8 cellular contexts compared by ENCODE assay signal in genomic region chr10:47024399-47025252, GRCh38.
A peak's percentile ranks its signal among the peaks of the same experiment; 100 is the strongest.
DNase-seq lines count a peak whose midpoint lies in the region; ATAC-seq and TF ChIP-seq lines count a peak whose summit lies in the region.

No MANE protein-coding gene starts in this region.

- peak; percentile 23 to 33 for DNase-seq in NOMO-1 (lab: John Stamatoyannopoulos, UW; ENCODE audit: unreplicated experiment in 2 of 2)
- no peak for DNase-seq in NOMO-1 treated with dmso at 0.1 percent for 144 hours (lab: John Stamatoyannopoulos, UW; ENCODE audit: unreplicated experiment)
- DNase-seq in SK-N-DZ (ENCODE audit: low spot score): peak; percentile 41
- peak; percentile 73 for DNase-seq in activated naive CD4-positive, alpha-beta T cell treated with anti-CD3 and anti-CD28 coated beads, Interleukin-2, amount 50 U/mL, for 16 hours
- DNase-seq in Right ventricle myocardium inferior (ENCODE audit: missing footprints): peak; percentile 71
- peak; percentile 53 to 77 for DNase-seq in psoas muscle

- ATAC-seq in HG03469 (IDR thresholded peaks at IDR 0.05; ENCODE audit: unreplicated experiment): peak; percentile 67
- ATAC-seq in Right ventricle myocardium inferior: peak; percentile 46
- ATAC-seq in psoas muscle: peak; percentile 76 to 89 (median 82)
- no peak for ATAC-seq in HG03378 (IDR thresholded peaks at IDR 0.05; ENCODE audit: unreplicated experiment)

- TF ChIP-seq CTCF in psoas muscle (IDR thresholded peaks at IDR 0.05): peak; percentile 72

- H3K36me3 ChIP-seq in psoas muscle (ENCODE audit: insufficient read depth in 1 of 2, low read depth in 1 of 2): no peaks in the 10 kb centered on the region

- no peaks in the 10 kb centered on the region for H3K27me3 ChIP-seq in psoas muscle (ENCODE audit: insufficient read depth in 3 of 3, low read length in 2 of 3)

- H3K4me1 ChIP-seq in psoas muscle: no peaks in the 10 kb centered on the region

- WGBS in psoas muscle, 3 donors: 44 to 46% (median 44%) methylated on average over 9 of the region's 9 CpGs

- no peaks in the 10 kb centered on the region for H3K9me3 ChIP-seq in psoas muscle

- H3K27ac ChIP-seq in psoas muscle: no peak overlapping the region

- intact Hi-C loops in Right ventricle myocardium inferior (cut with DNase I): loop anchor here (1.0 kb wide), 1 partner anchor 288 kb away; no protein-coding TSS in a partner anchor
- intact Hi-C loops in psoas muscle (cut with DNase I): loop anchor here (2.0 to 5.0 kb wide), 2 partner anchors 288 to 290 kb away; no protein-coding TSS in a partner anchor

- H3K4me3 ChIP-seq in psoas muscle: no peak overlapping the region
